Comparison of ENCODE assay signal across 9 cellular contexts in the genomic region with DNA sequence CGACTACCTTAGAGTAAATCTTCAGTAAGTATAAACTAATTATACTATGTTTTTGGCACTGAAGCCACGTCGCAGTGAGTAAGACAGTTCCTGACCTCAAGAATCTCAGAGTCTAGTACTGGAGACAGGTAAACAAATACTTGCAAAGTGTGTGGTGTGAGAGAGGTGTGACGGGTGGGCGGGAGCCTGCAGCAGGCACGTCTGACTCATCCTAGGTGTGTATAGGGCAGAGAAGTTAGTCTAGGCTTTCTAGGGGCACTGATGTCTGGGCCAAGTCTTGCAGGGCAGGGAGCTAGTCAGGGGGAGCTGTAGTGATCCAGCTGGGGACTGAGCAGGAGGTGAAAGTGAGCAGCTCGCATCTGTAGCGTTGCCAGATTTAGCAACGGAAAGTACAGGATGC. TPM values are rescaled to one million over a fixed set of nuclear protein-coding genes. Genes with fewer than 3 reads are reported as not detected.
DNase-seq lines count a peak whose midpoint lies in the region; ATAC-seq lines count a peak whose summit lies in the region.
"Had no signal": no experiment of that assay in that cellular context is flagged by ENCODE, and none has a peak within 500 bp of the region (broad histone marks: within the 10 kb centered on the region; RNA-seq: fewer than 3 reads in every experiment).

No MANE protein-coding gene starts in this region.

- peak; percentile 70 for ATAC-seq in GM19328 (IDR thresholded peaks at IDR 0.05; ENCODE audit: unreplicated experiment)
- ATAC-seq in HG02981 (IDR thresholded peaks at IDR 0.05; ENCODE audit: unreplicated experiment), result peak; percentile 70
- no peak for ATAC-seq in left ventricle myocardium superior

- intact Hi-C loops in left ventricle myocardium superior (cut with micrococcal nuclease), result no loop called here

- peak; percentile 68 to 78 for DNase-seq in activated T-cell treated with anti-CD3 and anti-CD28 coated beads, Interleukin-2, amount 50 U/mL, for 48 hours
- DNase-seq in stimulated activated CD4-positive, alpha-beta T cell treated with anti-CD3 and anti-CD28 coated beads, Interleukin-4, amount 100 ng/mL, for 24 hours, result peak; percentile 22
- DNase-seq in AG08395 (ENCODE audit: low spot score) (no peak), NCI-H69 (lab: John Stamatoyannopoulos, UW) (no peak), left ventricle myocardium superior (no peak)
- DNase-seq: activated effector memory CD4-positive, alpha-beta T cell treated with anti-CD3 and anti-CD28 coated beads, Interleukin-2, amount 50 U/mL, for 16 hours had no signal

RNA-seq across cellular contexts. Expression of a gene that starts 35.9 kb away (rescaled TPM):
- total RNA-seq in left ventricle myocardium superior, result 0.69 TPM
- total RNA-seq: epithelial cell of proximal tubule had no signal

Comparison
In these comparisons a context has a peak if more than half of its experiments do, and no peak if none do; other contexts are left out.
1. DNase-seq: peak in activated T-cell treated with anti-CD3 and anti-CD28 coated beads, Interleukin-2, amount 50 U/mL, for 48 hours (2 of 2) and stimulated activated CD4-positive, alpha-beta T cell treated with anti-CD3 and anti-CD28 coated beads, Interleukin-4, amount 100 ng/mL, for 24 hours (single experiment); none in AG08395 (single experiment), NCI-H69 (single experiment) and left ventricle myocardium superior (single experiment).